In the genomic region with DNA sequence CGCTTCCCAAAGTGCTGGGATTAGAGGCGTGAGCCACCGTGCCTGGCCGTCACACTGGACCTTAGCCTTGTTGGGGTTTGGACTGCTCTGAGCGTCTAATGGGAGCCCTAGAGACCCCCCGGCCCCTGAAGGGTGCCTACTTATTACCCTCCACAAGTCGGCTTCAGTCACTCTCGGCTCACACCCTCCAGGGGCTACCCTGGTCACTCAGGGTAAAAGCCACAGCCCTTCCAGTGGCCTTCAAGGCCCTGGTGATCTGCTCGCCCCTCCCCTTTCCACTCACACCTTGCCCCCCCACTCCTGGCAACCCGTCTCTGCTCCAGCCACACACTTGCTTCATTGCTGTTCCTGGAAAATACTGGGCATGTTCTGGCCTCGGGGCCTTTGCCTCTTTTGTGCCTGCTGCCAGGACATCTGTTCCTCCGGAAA, we compare ENCODE assay signal across 1 cellular context.
TF ChIP-seq lines count a peak whose summit lies in the region.

No MANE protein-coding gene starts in this region.

TF ChIP-seq in SK-N-SH treated with all-trans-retinoic acid at 6 μM for 48 hours, 23 proteins besides CTCF, POLR2A, EP300 and RAD21 (continued from another document):
- no peak for TF ChIP-seq ZC3H10 (CRISPR knock-in tag; IDR thresholded peaks at IDR 0.05)
- no peak for TF ChIP-seq ZNF565 (CRISPR knock-in tag; conservative IDR thresholded peaks at IDR 0.05; ENCODE audit: low read depth)
- no peak for TF ChIP-seq PPARA (CRISPR knock-in tag; IDR thresholded peaks at IDR 0.05; ENCODE audit: borderline replicate concordance)
- TF ChIP-seq RARB (CRISPR knock-in tag; IDR thresholded peaks at IDR 0.05) = no peak
